Comparison of ENCODE assay signal across 22 cellular contexts in the genomic region with DNA sequence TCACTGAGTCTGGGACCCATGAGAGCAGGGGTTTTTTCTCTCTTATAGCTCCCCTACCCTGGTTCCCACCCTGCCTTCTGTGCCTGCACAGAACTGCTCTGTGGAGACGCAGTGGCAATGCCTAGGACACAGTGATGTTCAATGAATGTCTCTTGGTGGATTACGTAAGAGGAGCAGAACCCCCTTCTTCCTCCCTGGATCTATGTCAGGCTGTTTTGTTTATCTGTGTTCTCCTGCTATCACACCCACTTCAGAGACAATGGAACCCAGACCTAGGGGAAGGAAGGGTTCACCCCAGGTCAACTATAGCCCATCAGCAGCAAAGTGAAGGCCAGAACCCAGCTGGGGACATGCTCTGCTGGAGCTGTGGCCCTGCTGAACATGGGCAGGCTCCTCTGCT. TPM values are rescaled to one million over a fixed set of nuclear protein-coding genes. Genes with fewer than 3 reads are reported as not detected.
A peak's percentile ranks its signal among the peaks of the same experiment; 100 is the strongest.
DNase-seq lines count a peak whose midpoint lies in the region; ATAC-seq, FAIRE-seq and TF ChIP-seq lines count a peak whose summit lies in the region.
"Had no signal": no experiment of that assay in that cellular context is flagged by ENCODE, and none has a peak within 500 bp of the region (broad histone marks: within the 10 kb centered on the region; RNA-seq: fewer than 3 reads in every experiment).

No MANE protein-coding gene starts in this region.

- BruUV-seq in HepG2 (replicated peaks; lab: Mats Ljungman, UMichigan) = no TSS peak

- H3K27me3 ChIP-seq in HepG2 (ENCODE audit: control insufficient read depth in 1 of 2, insufficient read depth in 2 of 2, low read length in 2 of 2) (peaks cover 11 to 59% of the 10 kb centered on the region in 2 experiments), right lobe of liver (peaks cover 0 to 19% of the 10 kb centered on the region in 2 donors)

- FAIRE-seq in HepG2 (lab: Jason Lieb, UNC) = no peak
- FAIRE-seq: GM12878 had no signal

- H2AFZ ChIP-seq in HepG2 (ENCODE audit: low read length) = no peak overlapping the region
- H2AFZ ChIP-seq: GM23338 had no signal

- TF ChIP-seq RAD21 in HepG2 (CRISPR knock-in tag; IDR thresholded peaks at IDR 0.05) = no peak

- H4K20me1 ChIP-seq in HepG2 (ENCODE audit: insufficient read depth, low read length) = no peaks in the 10 kb centered on the region

- CTCF ChIA-PET in HepG2 (lab: Yijun Ruan, JAX; ENCODE audit: low intra/inter-chr PET ratio, low total read pairs) = no interaction called here
- CTCF ChIA-PET in HEK293T (lab: Yijun Ruan, JAX) = interaction anchor here (0.9 to 2.7 kb wide), 2 partner anchors 16 to 31 kb away, joined by 3 to 12 read pairs; a partner anchor contains a TSS

- TF ChIP-seq EP300 in HepG2 (IDR thresholded peaks at IDR 0.05; ENCODE audit: low read depth in 2 of 2, low read length in 2 of 2) (no peak), HepG2 (CRISPR knock-in tag; IDR thresholded peaks at IDR 0.05; ENCODE audit: borderline replicate concordance) (no peak)

- H3K79me2 ChIP-seq in HepG2 (ENCODE audit: insufficient read depth, low read length) = no peaks in the 10 kb centered on the region

- H3K9ac ChIP-seq in HepG2 (ENCODE audit: insufficient read depth, low read depth, low read length) = no peak overlapping the region

- H3K4me1 ChIP-seq in HepG2 (ENCODE audit: insufficient read depth, low read length) (peaks cover 11% of the 10 kb centered on the region; the same call in 1 of the 2 replicates), right lobe of liver (peaks cover 0 to 11% (median 0%) of the 10 kb centered on the region in 4 donors)

- no peak overlapping the region for H3K27ac ChIP-seq in HepG2 (ENCODE audit: extremely low read length, insufficient read depth, low read length)
- H3K27ac ChIP-seq in right lobe of liver = no peak overlapping the region
- H3K27ac ChIP-seq: 22Rv1, SK-N-MC had no signal

- H3K4me2 ChIP-seq in HepG2 (ENCODE audit: low read depth, low read length) = no peak overlapping the region
- H3K4me2 ChIP-seq: GM23338 had no signal

- H3K36me3 ChIP-seq in HepG2 (replicated peaks in 1 of 2; ENCODE audit: control insufficient read depth in 1 of 2, insufficient read depth in 2 of 2, low read length in 2 of 2) (no peaks in the 10 kb centered on the region), right lobe of liver (no peaks in the 10 kb centered on the region)

- WGBS in HepG2 (ENCODE audit: low lambda C conversion rate) = 13% methylated on average over 2 of the region's 2 CpGs
- WGBS in right lobe of liver (ENCODE audit: insufficient coverage, low coverage, low lambda C conversion rate, missing lambda C conversion rate) = 37% methylated on average over 2 of the region's 2 CpGs

- ATAC-seq in HepG2 (no peak), right lobe of liver (no peak), GM18511 (IDR thresholded peaks at IDR 0.05; ENCODE audit: unreplicated experiment) (no peak)
- ATAC-seq: GM12878, GM23338, Panc1 had no signal

- no peak for TF ChIP-seq POLR2A in HepG2 (IDR thresholded peaks at IDR 0.05; ENCODE audit: insufficient read depth in 1 of 2, low read depth in 2 of 2, low read length in 2 of 2)
- TF ChIP-seq POLR2A in right lobe of liver (IDR thresholded peaks at IDR 0.05) = no peak

- H3K9me3 ChIP-seq in HepG2 (ENCODE audit: low read length) = no peaks in the 10 kb centered on the region
- no peaks in the 10 kb centered on the region for H3K9me3 ChIP-seq in right lobe of liver
- H3K9me3 ChIP-seq: Caco-2 had no signal

- POLR2A ChIA-PET in HepG2 (lab: Yijun Ruan, JAX) = no interaction called here
- POLR2A ChIA-PET in HEK293T (lab: Yijun Ruan, JAX) = interaction anchor here (0.9 kb wide), 1 partner anchor 19 kb away, joined by 3 read pairs; no protein-coding TSS in a partner anchor

- DNase-seq in DMS153 (lab: John Stamatoyannopoulos, UW) = peak; percentile 31
- DNase-seq in DMS153 treated with DMSO at 0.1 percent for 48 hours (lab: John Stamatoyannopoulos, UW; ENCODE audit: unreplicated experiment) = no peak
- DNase-seq in HepG2 (ENCODE audit: low spot score) = no peak
- no peak for DNase-seq in right lobe of liver
- peak; percentile 72 for DNase-seq in cerebellar cortex (ENCODE audit: low spot score)
- DNase-seq in HEK293T (ENCODE audit: extremely low spot score) = no peak
- no peak for DNase-seq in stimulated activated CD4-positive, alpha-beta T cell treated with anti-CD3 and anti-CD28 coated beads, Interleukin-15, amount 100 ng/mL, for 24 hours
- DNase-seq: AML-193; Caco-2; CD4-positive, CD25-positive, alpha-beta regulatory T cell; HCEC 1CT; KG1; NCI-H1048; NCI-H2081; NCI-H2171 treated with DMSO at 0.1 percent for 48 hours; NCI-H446 had no signal

- intact Hi-C loops in HepG2 (cut with micrococcal nuclease; ENCODE audit: unreplicated experiment) (loop anchor here (1.0 kb wide), 1 partner anchor 27 kb away; no protein-coding TSS in a partner anchor), right lobe of liver (cut with DNase I) (no loop called here)

- no peak overlapping the region for H3K4me3 ChIP-seq in HepG2 (replicated peaks in 1 of 3; ENCODE audit: insufficient read depth in 1 of 3, low read depth in 2 of 3, low read length in 3 of 3)
- no peak overlapping the region for H3K4me3 ChIP-seq in right lobe of liver
- H3K4me3 ChIP-seq: GM12878, GM23338, SK-N-MC had no signal

- in situ Hi-C loops in HepG2 (cut with HindIII; ENCODE audit: extremely low pct_ligation_motif_present, low pct_unique_long_range_greater_than_20kb) = no loop called here

- TF ChIP-seq CTCF in HepG2 (CRISPR knock-in tag; IDR thresholded peaks at IDR 0.05) (no peak), right lobe of liver (IDR thresholded peaks at IDR 0.05) (no peak)

RNA-seq across cellular contexts. Expression of a gene that starts 2.0 kb away (rescaled TPM):
- total RNA-seq in HepG2 (2016; rRNA removed; fragmentation: Illumina TruSeq; extraction: Trizol) (not detected in 2 replicates), right lobe of liver (not detected)
- total RNA-seq in HepG2 (2016; cell fraction: cytosol; rRNA removed; fragmentation: Illumina TruSeq; extraction: Trizol; ENCODE audit: low read depth) = not detected in 2 replicates
- not detected in 2 replicates for total RNA-seq in HepG2 (2016; cell fraction: insoluble cytoplasmic fraction; rRNA removed; fragmentation: Illumina TruSeq; extraction: Trizol)
- total RNA-seq in HepG2 (2016; cell fraction: membrane; rRNA removed; fragmentation: Illumina TruSeq; extraction: Trizol) = not detected in 2 replicates
- not detected in 2 replicates for total RNA-seq in HepG2 (2016; cell fraction: nucleus; rRNA removed; fragmentation: Illumina TruSeq; extraction: Trizol)
- polyA plus RNA-seq in HepG2 (2011; rRNA removed) = not detected in 2 replicates
- polyA plus RNA-seq in HepG2 (2011; cell fraction: cytosol; rRNA removed) = not detected in 2 replicates
- polyA plus RNA-seq in HepG2 (2011; cell fraction: nucleus; rRNA removed) = not detected in 2 replicates
- polyA plus RNA-seq in HepG2 (2012) = not detected in 2 replicates
- not detected in 2 replicates for polyA plus RNA-seq in HepG2 (2016; cell fraction: cytosol; fragmentation: Illumina TruSeq; extraction: Trizol; ENCODE audit: low read depth)
- not detected in 2 replicates for polyA plus RNA-seq in HepG2 (2016; cell fraction: insoluble cytoplasmic fraction; fragmentation: Illumina TruSeq; extraction: Trizol; ENCODE audit: low read depth)
- not detected in 2 replicates for polyA plus RNA-seq in HepG2 (2016; cell fraction: membrane; fragmentation: Illumina TruSeq; extraction: Trizol; ENCODE audit: low read depth)
- not detected in 2 replicates for polyA plus RNA-seq in HepG2 (2016; cell fraction: nucleus; fragmentation: Illumina TruSeq; extraction: Trizol; ENCODE audit: insufficient read depth, low read depth)
- 0.23 TPM in 1 of 2 replicates, not detected in the other for polyA minus RNA-seq in HepG2 (2011; rRNA and poly(A)+ RNA removed; ENCODE audit: low replicate concordance)
- polyA minus RNA-seq in HepG2 (2011; cell fraction: cytosol; rRNA and poly(A)+ RNA removed) = not detected in 2 replicates
- not detected in 2 replicates for polyA minus RNA-seq in HepG2 (2011; cell fraction: nucleus; rRNA and poly(A)+ RNA removed)

RNA-seq across cellular contexts. Expression of a gene that starts 17.3 kb away (rescaled TPM):
- total RNA-seq in HepG2 (2016; rRNA removed; fragmentation: Illumina TruSeq; extraction: Trizol) (not detected in 2 replicates), right lobe of liver (not detected)
- not detected in 2 replicates for total RNA-seq in HepG2 (2016; cell fraction: cytosol; rRNA removed; fragmentation: Illumina TruSeq; extraction: Trizol; ENCODE audit: low read depth)
- not detected in 2 replicates for total RNA-seq in HepG2 (2016; cell fraction: insoluble cytoplasmic fraction; rRNA removed; fragmentation: Illumina TruSeq; extraction: Trizol)
- not detected in 2 replicates for total RNA-seq in HepG2 (2016; cell fraction: membrane; rRNA removed; fragmentation: Illumina TruSeq; extraction: Trizol)
- not detected in 2 replicates for total RNA-seq in HepG2 (2016; cell fraction: nucleus; rRNA removed; fragmentation: Illumina TruSeq; extraction: Trizol)
- polyA plus RNA-seq in HepG2 (2011; rRNA removed) = not detected in 2 replicates
- polyA plus RNA-seq in HepG2 (2011; cell fraction: cytosol; rRNA removed) = not detected in 2 replicates
- not detected in 2 replicates for polyA plus RNA-seq in HepG2 (2011; cell fraction: nucleus; rRNA removed)
- not detected in 2 replicates for polyA plus RNA-seq in HepG2 (2012)
- not detected in 2 replicates for polyA plus RNA-seq in HepG2 (2016; cell fraction: cytosol; fragmentation: Illumina TruSeq; extraction: Trizol; ENCODE audit: low read depth)
- polyA plus RNA-seq in HepG2 (2016; cell fraction: insoluble cytoplasmic fraction; fragmentation: Illumina TruSeq; extraction: Trizol; ENCODE audit: low read depth) = not detected in 2 replicates
- polyA plus RNA-seq in HepG2 (2016; cell fraction: membrane; fragmentation: Illumina TruSeq; extraction: Trizol; ENCODE audit: low read depth) = not detected in 2 replicates
- not detected in 2 replicates for polyA plus RNA-seq in HepG2 (2016; cell fraction: nucleus; fragmentation: Illumina TruSeq; extraction: Trizol; ENCODE audit: insufficient read depth, low read depth)
- polyA minus RNA-seq in HepG2 (2011; rRNA and poly(A)+ RNA removed; ENCODE audit: low replicate concordance) = not detected in 2 replicates
- polyA minus RNA-seq in HepG2 (2011; cell fraction: cytosol; rRNA and poly(A)+ RNA removed) = not detected in 2 replicates
- not detected in 2 replicates for polyA minus RNA-seq in HepG2 (2011; cell fraction: nucleus; rRNA and poly(A)+ RNA removed)
- total RNA-seq: Caco-2, GM23338 had no signal
- polyA plus RNA-seq: GM23338 had no signal

RNA-seq across cellular contexts. Expression of a gene that starts 49.5 kb away (rescaled TPM):
- 15.3 and 20.9 TPM in 2 replicates for total RNA-seq in HepG2 (2016; rRNA removed; fragmentation: Illumina TruSeq; extraction: Trizol)
- total RNA-seq in HepG2 (2016; cell fraction: cytosol; rRNA removed; fragmentation: Illumina TruSeq; extraction: Trizol; ENCODE audit: low read depth) = 3.8 and 4.1 TPM in 2 replicates
- total RNA-seq in HepG2 (2016; cell fraction: insoluble cytoplasmic fraction; rRNA removed; fragmentation: Illumina TruSeq; extraction: Trizol) = 16.7 and 22.4 TPM in 2 replicates
- 6.2 and 6.9 TPM in 2 replicates for total RNA-seq in HepG2 (2016; cell fraction: membrane; rRNA removed; fragmentation: Illumina TruSeq; extraction: Trizol)
- total RNA-seq in HepG2 (2016; cell fraction: nucleus; rRNA removed; fragmentation: Illumina TruSeq; extraction: Trizol) = 11.7 and 12.9 TPM in 2 replicates
- 24.2 and 26.3 TPM in 2 replicates for polyA plus RNA-seq in HepG2 (2011; rRNA removed)
- 30.4 and 32.8 TPM in 2 replicates for polyA plus RNA-seq in HepG2 (2011; cell fraction: cytosol; rRNA removed)
- 16.3 and 18.0 TPM in 2 replicates for polyA plus RNA-seq in HepG2 (2011; cell fraction: nucleus; rRNA removed)
- 14.9 and 16.1 TPM in 2 replicates for polyA plus RNA-seq in HepG2 (2012)
- polyA plus RNA-seq in HepG2 (2016; cell fraction: cytosol; fragmentation: Illumina TruSeq; extraction: Trizol; ENCODE audit: low read depth) = 3.2 and 3.6 TPM in 2 replicates
- 25.7 and 30.7 TPM in 2 replicates for polyA plus RNA-seq in HepG2 (2016; cell fraction: insoluble cytoplasmic fraction; fragmentation: Illumina TruSeq; extraction: Trizol; ENCODE audit: low read depth)
- polyA plus RNA-seq in HepG2 (2016; cell fraction: membrane; fragmentation: Illumina TruSeq; extraction: Trizol; ENCODE audit: low read depth) = 5.5 and 6.3 TPM in 2 replicates
- polyA plus RNA-seq in HepG2 (2016; cell fraction: nucleus; fragmentation: Illumina TruSeq; extraction: Trizol; ENCODE audit: insufficient read depth, low read depth) = 14.6 and 17.0 TPM in 2 replicates
- polyA minus RNA-seq in HepG2 (2011; rRNA and poly(A)+ RNA removed; ENCODE audit: low replicate concordance) = 12.2 and 26.4 TPM in 2 replicates
- 4.8 and 5.6 TPM in 2 replicates for polyA minus RNA-seq in HepG2 (2011; cell fraction: cytosol; rRNA and poly(A)+ RNA removed)
- 15.5 and 15.9 TPM in 2 replicates for polyA minus RNA-seq in HepG2 (2011; cell fraction: nucleus; rRNA and poly(A)+ RNA removed)
- 10 to 100 TPM; 16.2 to 24.9 (median 20.7) TPM for total RNA-seq in right lobe of liver

RNA-seq across cellular contexts. Expression of a gene that starts 49.8 kb away (rescaled TPM):
- total RNA-seq in HepG2 (2016; rRNA removed; fragmentation: Illumina TruSeq; extraction: Trizol) (0.04 TPM in 1 of 2 replicates, not detected in the other), right lobe of liver (1 to 10 TPM in 4 of 6 experiments, under 1 TPM in 2; 0.98 to 2.6 (median 1.6) TPM)
- not detected in 2 replicates for total RNA-seq in HepG2 (2016; cell fraction: cytosol; rRNA removed; fragmentation: Illumina TruSeq; extraction: Trizol; ENCODE audit: low read depth)
- 0.04 TPM in 1 of 2 replicates, not detected in the other for total RNA-seq in HepG2 (2016; cell fraction: insoluble cytoplasmic fraction; rRNA removed; fragmentation: Illumina TruSeq; extraction: Trizol)
- 0.03 TPM in 1 of 2 replicates, not detected in the other for total RNA-seq in HepG2 (2016; cell fraction: membrane; rRNA removed; fragmentation: Illumina TruSeq; extraction: Trizol)
- total RNA-seq in HepG2 (2016; cell fraction: nucleus; rRNA removed; fragmentation: Illumina TruSeq; extraction: Trizol) = 0.09 TPM in 1 of 2 replicates, not detected in the other
- 0.03 TPM in 1 of 2 replicates, not detected in the other for polyA plus RNA-seq in HepG2 (2011; rRNA removed)
- 0.03 and 0.05 TPM in 2 replicates for polyA plus RNA-seq in HepG2 (2011; cell fraction: cytosol; rRNA removed)
- 0.03 and 0.07 TPM in 2 replicates for polyA plus RNA-seq in HepG2 (2011; cell fraction: nucleus; rRNA removed)
- polyA plus RNA-seq in HepG2 (2012) = not detected in 2 replicates
- polyA plus RNA-seq in HepG2 (2016; cell fraction: cytosol; fragmentation: Illumina TruSeq; extraction: Trizol; ENCODE audit: low read depth) = not detected in 2 replicates
- polyA plus RNA-seq in HepG2 (2016; cell fraction: insoluble cytoplasmic fraction; fragmentation: Illumina TruSeq; extraction: Trizol; ENCODE audit: low read depth) = 0.07 and 0.10 TPM in 2 replicates
- not detected in 2 replicates for polyA plus RNA-seq in HepG2 (2016; cell fraction: membrane; fragmentation: Illumina TruSeq; extraction: Trizol; ENCODE audit: low read depth)
- not detected in 2 replicates for polyA plus RNA-seq in HepG2 (2016; cell fraction: nucleus; fragmentation: Illumina TruSeq; extraction: Trizol; ENCODE audit: insufficient read depth, low read depth)
- 0.12 TPM in 1 of 2 replicates, not detected in the other for polyA minus RNA-seq in HepG2 (2011; rRNA and poly(A)+ RNA removed; ENCODE audit: low replicate concordance)
- not detected in 2 replicates for polyA minus RNA-seq in HepG2 (2011; cell fraction: cytosol; rRNA and poly(A)+ RNA removed)
- not detected in 2 replicates for polyA minus RNA-seq in HepG2 (2011; cell fraction: nucleus; rRNA and poly(A)+ RNA removed)
- polyA plus RNA-seq: CD4-positive, CD25-positive, alpha-beta regulatory T cell had no signal

Comparison
In these comparisons a context has a peak if more than half of its experiments do, and no peak if none do; other contexts are left out.
1. DNase-seq: peak in DMS153 (single experiment) and cerebellar cortex (single experiment); none in DMS153 treated with DMSO at 0.1 percent for 48 hours (single experiment), HepG2 (single experiment), right lobe of liver (0 of 3), HEK293T (single experiment) and stimulated activated CD4-positive, alpha-beta T cell treated with anti-CD3 and anti-CD28 coated beads, Interleukin-15, amount 100 ng/mL, for 24 hours (single experiment).